In the genomic region with DNA sequence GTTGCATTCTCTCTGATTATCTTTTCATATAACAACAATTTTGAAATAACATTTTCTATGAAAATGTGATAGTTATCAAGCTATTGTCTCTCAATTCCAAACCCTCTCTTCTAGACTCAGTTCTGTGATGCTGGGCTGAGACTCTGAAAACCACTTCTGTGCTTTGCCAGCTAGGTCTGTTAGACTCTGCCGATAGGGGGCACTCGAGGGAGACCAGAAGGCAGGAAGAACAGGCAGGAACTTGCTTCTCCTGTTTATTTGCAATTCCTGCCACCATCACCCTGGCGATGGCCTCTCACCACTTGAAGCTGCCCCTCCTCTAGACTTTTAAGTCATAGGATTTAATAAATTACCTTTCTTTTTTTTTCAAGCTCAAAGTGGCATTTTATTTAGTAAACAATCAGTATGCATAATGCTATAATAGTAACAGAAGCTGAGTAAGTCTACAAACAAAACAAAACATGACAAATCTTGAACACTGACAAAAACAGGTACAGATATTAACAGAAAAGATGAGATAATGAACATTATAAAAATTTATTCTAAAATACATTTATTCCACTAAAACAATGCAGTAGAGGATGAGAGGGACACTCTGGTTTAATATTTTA, we compare ENCODE assay signal across 8 cellular contexts. TPM values are rescaled to one million over a fixed set of nuclear protein-coding genes. Genes with fewer than 3 reads are reported as not detected.
DNase-seq lines count a peak whose midpoint lies in the region; ATAC-seq, FAIRE-seq and TF ChIP-seq lines count a peak whose summit lies in the region.

No MANE protein-coding gene starts in this region.

- peak; percentile 64 for DNase-seq in A172 (ENCODE audit: low spot score)
- peak; percentile 24 for DNase-seq in GM12891 (ENCODE audit: insufficient read length, low spot score)
- DNase-seq in NCI-H2171 treated with DMSO at 0.1 percent for 48 hours (lab: John Stamatoyannopoulos, UW), result peak; percentile 44
- peak; percentile 60 to 66 for DNase-seq in activated CD4-positive, alpha-beta T cell treated with anti-CD3 and anti-CD28 coated beads for 24 hours (ENCODE audit: low read depth in 2 of 2)
- peak; percentile 88 for DNase-seq in choroid plexus epithelial cell (ENCODE audit: low read depth)
- DNase-seq in lower lobe of right lung, result peak; percentile 75
- DNase-seq in stimulated activated CD8-positive, alpha-beta memory T cell treated with anti-CD3 and anti-CD28 coated beads, Interleukin-2, amount 100 ng/mL, for 1 hour (ENCODE audit: low read depth in 2 of 2), result peak; percentile 9 to 45

- H3K4me3 ChIP-seq in choroid plexus epithelial cell (ENCODE audit: low read depth, low read length) (no peak overlapping the region), lower lobe of right lung (no peak overlapping the region)

- peak; percentile 45 for FAIRE-seq in GM12891 (lab: Jason Lieb, UNC)

- intact Hi-C loops in lower lobe of right lung (cut with DNase I), result no loop called here

- H3K4me1 ChIP-seq in lower lobe of right lung, result peaks cover 6% of the 10 kb centered on the region

- H3K9me3 ChIP-seq in lower lobe of right lung, result no peaks in the 10 kb centered on the region

- H3K27me3 ChIP-seq in lower lobe of right lung (ENCODE audit: low read depth), result no peaks in the 10 kb centered on the region

- peak; percentile 95 for TF ChIP-seq CTCF in choroid plexus epithelial cell (conservative IDR thresholded peaks at IDR 0.05; ENCODE audit: low read depth, low read length)
- TF ChIP-seq CTCF in lower lobe of right lung (IDR thresholded peaks at IDR 0.05), result peak; percentile 71

- no peak overlapping the region for H3K27ac ChIP-seq in lower lobe of right lung

- peak; percentile 78 for ATAC-seq in HG02973 (IDR thresholded peaks at IDR 0.05; ENCODE audit: unreplicated experiment)
- ATAC-seq in lower lobe of right lung, result peak; percentile 74 to 83

- TF ChIP-seq POLR2A in GM12891 (IDR thresholded peaks at IDR 0.05; ENCODE audit: low read depth, low read length), result no peak

- H3K36me3 ChIP-seq in lower lobe of right lung, result no peaks in the 10 kb centered on the region

TF ChIP-seq in GM12891, 5 proteins besides CTCF, POLR2A, EP300 and RAD21:
- TF ChIP-seq POU2F2 (IDR thresholded peaks at IDR 0.05; ENCODE audit: low read depth, low read length) (no peak), PAX5 (IDR thresholded peaks at IDR 0.05; ENCODE audit: insufficient read depth, low read length, severe bottlenecking) (no peak), SPI1 (IDR thresholded peaks at IDR 0.05; ENCODE audit: low read depth, low read length) (no peak), POLR2AphosphoS5 (IDR thresholded peaks at IDR 0.05; ENCODE audit: low read depth, low read length) (no peak), TAF1 (IDR thresholded peaks at IDR 0.05; ENCODE audit: low read depth, low read length) (no peak)
TF ChIP-seq in GM12891: peak in this region for 0.

RNA-seq across cellular contexts. Expression of a gene that starts 49.7 kb away (rescaled TPM):
- total RNA-seq in A172 (2014; rRNA removed; shearing (Covaris generic)), result not detected in 2 replicates
- not detected for polyA plus RNA-seq in GM12891 (2012; ENCODE audit: low read depth, missing spikeins)
- 0.41 TPM for total RNA-seq in lower lobe of right lung

Comparison
In these comparisons a context has a peak if more than half of its experiments do, and no peak if none do; other contexts are left out.
1. DNase-seq: peak in every context shown above with its lines; median percentile 88 in choroid plexus epithelial cell; 75 in lower lobe of right lung; 64 in A172; 63 in activated CD4-positive, alpha-beta T cell treated with anti-CD3 and anti-CD28 coated beads for 24 hours; 44 in NCI-H2171 treated with DMSO at 0.1 percent for 48 hours; 27 in stimulated activated CD8-positive, alpha-beta memory T cell treated with anti-CD3 and anti-CD28 coated beads, Interleukin-2, amount 100 ng/mL, for 1 hour; 24 in GM12891.